In the genomic region with DNA sequence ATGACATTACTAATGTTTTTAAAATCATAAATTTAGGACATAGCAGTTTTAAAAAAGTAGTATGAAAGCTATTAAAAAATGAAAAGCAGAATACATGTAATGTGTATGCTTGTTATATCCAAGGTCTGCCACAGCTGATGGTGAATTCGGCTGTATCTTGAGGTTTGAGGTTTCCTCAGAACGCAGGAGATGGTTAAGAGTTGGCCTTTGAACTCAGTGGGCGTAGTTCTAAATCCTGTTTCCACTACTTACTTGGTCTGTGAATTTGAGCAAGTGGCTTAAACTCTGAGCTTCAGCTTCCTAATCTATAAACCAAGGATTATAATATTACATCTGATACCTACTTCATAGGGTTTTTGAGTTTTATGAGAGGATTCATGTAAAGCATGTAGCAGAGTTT, we compare ENCODE assay signal across 1 cellular context.
TF ChIP-seq lines count a peak whose summit lies in the region.

No MANE protein-coding gene starts in this region.

TF ChIP-seq in SK-N-SH, 30 proteins besides CTCF, POLR2A, EP300 and RAD21 (continued from another document):
- TF ChIP-seq, protein P1, sequence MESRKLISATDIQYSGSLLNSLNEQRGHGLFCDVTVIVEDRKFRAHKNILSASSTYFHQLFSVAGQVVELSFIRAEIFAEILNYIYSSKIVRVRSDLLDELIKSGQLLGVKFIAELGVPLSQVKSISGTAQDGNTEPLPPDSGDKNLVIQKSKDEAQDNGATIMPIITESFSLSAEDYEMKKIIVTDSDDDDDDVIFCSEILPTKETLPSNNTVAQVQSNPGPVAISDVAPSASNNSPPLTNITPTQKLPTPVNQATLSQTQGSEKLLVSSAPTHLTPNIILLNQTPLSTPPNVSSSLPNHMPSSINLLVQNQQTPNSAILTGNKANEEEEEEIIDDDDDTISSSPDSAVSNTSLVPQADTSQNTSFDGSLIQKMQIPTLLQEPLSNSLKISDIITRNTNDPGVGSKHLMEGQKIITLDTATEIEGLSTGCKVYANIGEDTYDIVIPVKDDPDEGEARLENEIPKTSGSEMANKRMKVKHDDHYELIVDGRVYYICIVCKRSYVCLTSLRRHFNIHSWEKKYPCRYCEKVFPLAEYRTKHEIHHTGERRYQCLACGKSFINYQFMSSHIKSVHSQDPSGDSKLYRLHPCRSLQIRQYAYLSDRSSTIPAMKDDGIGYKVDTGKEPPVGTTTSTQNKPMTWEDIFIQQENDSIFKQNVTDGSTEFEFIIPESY (IDR thresholded peaks at IDR 0.05; ENCODE audit: borderline replicate concordance, low read depth) = no peak
- TF ChIP-seq MXI1 (IDR thresholded peaks at IDR 0.05; ENCODE audit: low read depth, low read length) (no peak), RFX5 (IDR thresholded peaks at IDR 0.05; ENCODE audit: low read length) (no peak), REST (IDR thresholded peaks at IDR 0.05; ENCODE audit: low read depth, low read length) (no peak), GABPA (IDR thresholded peaks at IDR 0.05; ENCODE audit: low read depth) (no peak), EZH2phosphoT487 (IDR thresholded peaks at IDR 0.05; ENCODE audit: borderline replicate concordance, low read depth) (no peak)
